Comparison of ENCODE assay signal across 1 cellular context in the genomic region with DNA sequence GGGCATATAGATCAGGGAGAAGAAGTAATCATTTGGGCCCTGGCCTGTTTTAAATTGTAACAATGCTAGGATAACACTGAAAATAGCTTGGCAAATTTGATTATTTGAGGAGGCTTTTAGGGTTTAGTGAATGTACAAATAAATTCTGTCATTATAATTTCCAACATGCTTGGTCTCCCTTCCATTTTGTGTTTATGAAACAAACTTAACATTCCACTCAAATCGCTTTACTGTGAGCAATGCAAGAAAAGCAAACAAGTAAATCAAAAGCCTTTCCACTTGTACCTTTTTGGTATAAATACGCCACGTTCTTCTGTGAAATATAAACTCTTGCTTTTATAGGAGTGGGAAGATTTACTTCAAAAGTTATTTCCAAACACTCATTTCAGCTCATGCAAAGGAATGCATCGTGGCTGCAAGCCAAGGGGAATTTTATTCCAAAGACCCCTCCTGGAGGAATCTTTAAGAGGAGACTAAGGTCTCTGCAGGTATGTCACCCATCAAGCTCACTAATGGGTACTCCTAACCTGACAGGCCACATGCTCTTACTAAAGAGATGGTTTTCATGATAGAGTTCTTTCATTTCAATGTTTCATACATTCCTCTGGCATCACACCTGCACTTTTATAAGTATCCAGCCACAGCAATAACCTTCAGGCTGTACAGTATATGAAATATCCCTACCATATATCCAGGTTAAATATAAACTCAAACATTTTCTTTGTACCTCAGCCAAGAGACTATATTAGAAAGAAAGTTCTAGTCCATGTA.
TF ChIP-seq lines count a peak whose summit lies in the region.

No MANE protein-coding gene starts in this region.

TF ChIP-seq in GM23338, 12 proteins besides CTCF, POLR2A, EP300 and RAD21 (continued from another document):
- TF ChIP-seq EZH2phosphoT487 (IDR thresholded peaks at IDR 0.05; ENCODE audit: unreplicated experiment) (no peak), STAT1 (IDR thresholded peaks at IDR 0.05; ENCODE audit: unreplicated experiment) (no peak), ZNF331 (CRISPR knock-in tag; IDR thresholded peaks at IDR 0.05; ENCODE audit: low read depth) (no peak), NANOG (IDR thresholded peaks at IDR 0.05; ENCODE audit: borderline replicate concordance) (no peak), ZNF114 (CRISPR knock-in tag; IDR thresholded peaks at IDR 0.05) (no peak)
- TF ChIP-seq, protein P1, sequence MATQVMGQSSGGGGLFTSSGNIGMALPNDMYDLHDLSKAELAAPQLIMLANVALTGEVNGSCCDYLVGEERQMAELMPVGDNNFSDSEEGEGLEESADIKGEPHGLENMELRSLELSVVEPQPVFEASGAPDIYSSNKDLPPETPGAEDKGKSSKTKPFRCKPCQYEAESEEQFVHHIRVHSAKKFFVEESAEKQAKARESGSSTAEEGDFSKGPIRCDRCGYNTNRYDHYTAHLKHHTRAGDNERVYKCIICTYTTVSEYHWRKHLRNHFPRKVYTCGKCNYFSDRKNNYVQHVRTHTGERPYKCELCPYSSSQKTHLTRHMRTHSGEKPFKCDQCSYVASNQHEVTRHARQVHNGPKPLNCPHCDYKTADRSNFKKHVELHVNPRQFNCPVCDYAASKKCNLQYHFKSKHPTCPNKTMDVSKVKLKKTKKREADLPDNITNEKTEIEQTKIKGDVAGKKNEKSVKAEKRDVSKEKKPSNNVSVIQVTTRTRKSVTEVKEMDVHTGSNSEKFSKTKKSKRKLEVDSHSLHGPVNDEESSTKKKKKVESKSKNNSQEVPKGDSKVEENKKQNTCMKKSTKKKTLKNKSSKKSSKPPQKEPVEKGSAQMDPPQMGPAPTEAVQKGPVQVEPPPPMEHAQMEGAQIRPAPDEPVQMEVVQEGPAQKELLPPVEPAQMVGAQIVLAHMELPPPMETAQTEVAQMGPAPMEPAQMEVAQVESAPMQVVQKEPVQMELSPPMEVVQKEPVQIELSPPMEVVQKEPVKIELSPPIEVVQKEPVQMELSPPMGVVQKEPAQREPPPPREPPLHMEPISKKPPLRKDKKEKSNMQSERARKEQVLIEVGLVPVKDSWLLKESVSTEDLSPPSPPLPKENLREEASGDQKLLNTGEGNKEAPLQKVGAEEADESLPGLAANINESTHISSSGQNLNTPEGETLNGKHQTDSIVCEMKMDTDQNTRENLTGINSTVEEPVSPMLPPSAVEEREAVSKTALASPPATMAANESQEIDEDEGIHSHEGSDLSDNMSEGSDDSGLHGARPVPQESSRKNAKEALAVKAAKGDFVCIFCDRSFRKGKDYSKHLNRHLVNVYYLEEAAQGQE (IDR thresholded peaks at IDR 0.05; ENCODE audit: unreplicated experiment) = no peak
- TF ChIP-seq, protein P2, sequence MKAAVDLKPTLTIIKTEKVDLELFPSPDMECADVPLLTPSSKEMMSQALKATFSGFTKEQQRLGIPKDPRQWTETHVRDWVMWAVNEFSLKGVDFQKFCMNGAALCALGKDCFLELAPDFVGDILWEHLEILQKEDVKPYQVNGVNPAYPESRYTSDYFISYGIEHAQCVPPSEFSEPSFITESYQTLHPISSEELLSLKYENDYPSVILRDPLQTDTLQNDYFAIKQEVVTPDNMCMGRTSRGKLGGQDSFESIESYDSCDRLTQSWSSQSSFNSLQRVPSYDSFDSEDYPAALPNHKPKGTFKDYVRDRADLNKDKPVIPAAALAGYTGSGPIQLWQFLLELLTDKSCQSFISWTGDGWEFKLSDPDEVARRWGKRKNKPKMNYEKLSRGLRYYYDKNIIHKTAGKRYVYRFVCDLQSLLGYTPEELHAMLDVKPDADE (IDR thresholded peaks at IDR 0.05) = no peak
